In genomic region chr3:189460511-189460910, GRCh38 we compare ENCODE assay signal across 27 cellular contexts.
"Had no signal": no experiment of that assay in that cellular context is flagged by ENCODE, and none has a peak within 500 bp of the region (broad histone marks: within the 10 kb centered on the region; RNA-seq: fewer than 3 reads in every experiment).

No MANE protein-coding gene starts in this region.

- DNase-seq: activated B cell treated with CpG ODN at 0.5 μM for 24 hours; activated CD4-positive, alpha-beta T cell treated with anti-CD3 and anti-CD28 coated beads for 48 hours; activated CD4-positive, alpha-beta T cell treated with anti-CD3 and anti-CD28 coated beads, Interleukin-2, amount 50 U/mL, for 1 hour; activated CD4-positive, alpha-beta T cell treated with anti-CD3 and anti-CD28 coated beads, Interleukin-2, amount 50 U/mL, for 48 hours; activated CD8-positive, alpha-beta memory T cell treated with anti-CD3 and anti-CD28 coated beads for 24 hours; activated CD8-positive, alpha-beta T cell treated with anti-CD3 and anti-CD28 coated beads for 36 hours; activated effector memory CD4-positive, alpha-beta T cell treated with Interleukin-2 at 50 U/mL for 16 hours; activated gamma-delta T cell treated with Interleukin-2 at 50 U/mL for 16 hours; activated naive CD4-positive, alpha-beta T cell treated with anti-CD3 and anti-CD28 coated beads, Interleukin-2, amount 50 U/mL, for 16 hours; activated naive CD4-positive, alpha-beta T cell treated with Interleukin-2 at 50 U/mL for 16 hours; activated T-cell treated with anti-CD3 and anti-CD28 coated beads, Interleukin-2, amount 50 U/mL, for 4 hours; amniotic stem cell; central memory CD4-positive, alpha-beta T cell; cerebellar nuclear complex; colonic mucosa; effector memory CD4-positive, alpha-beta T cell; endodermal cell; foreskin fibroblast; head of caudate nucleus; hippocampal formation; WERI-Rb-1 had no signal

- ATAC-seq: activated CD4-positive, CD25-positive, alpha-beta regulatory T cell treated with anti-CD3 and anti-CD28 coated beads, Interleukin-2, amount 50 U/mL, for 24 hours; activated CD8-positive, alpha-beta T cell treated with anti-CD3 and anti-CD28 coated beads for 36 hours; activated T-cell treated with anti-CD3 and anti-CD28 coated beads, Interleukin-2, amount 50 U/mL, for 4 hours; activated T-helper 17 cell treated with anti-CD3 and anti-CD28 coated beads, Interleukin-2, amount 50 U/mL, for 72 hours; esophagus mucosa had no signal

- H3K27ac ChIP-seq: ascending aorta, breast epithelium, cardiac muscle cell, colonic mucosa, WERI-Rb-1 had no signal
